In genomic region chr1:169849346-169850022, GRCh38 we compare ENCODE assay signal across 1 cellular context.
TF ChIP-seq lines count a peak whose summit lies in the region.

No MANE protein-coding gene starts in this region.

TF ChIP-seq in K562, 482 proteins besides CTCF, POLR2A, EP300 and RAD21:
- TF ChIP-seq MYBL2 (IDR thresholded peaks at IDR 0.05; ENCODE audit: low read depth): no peak
- TF ChIP-seq MYBL2 (CRISPR knock-in tag; IDR thresholded peaks at IDR 0.05; ENCODE audit: borderline replicate concordance): no peak
- no peak for TF ChIP-seq BRCA1 (IDR thresholded peaks at IDR 0.05)
- no peak for TF ChIP-seq BRCA1 (CRISPR knock-in tag; IDR thresholded peaks at IDR 0.05)
- no peak for TF ChIP-seq BRF2 (IDR thresholded peaks at IDR 0.05; ENCODE audit: borderline replicate concordance, insufficient read depth, insufficient read length)
- TF ChIP-seq GABPA (tag; conservative IDR thresholded peaks at IDR 0.05; ENCODE audit: low read depth): no peak
- no peak for TF ChIP-seq ZFP30 (CRISPR knock-in tag; IDR thresholded peaks at IDR 0.05; ENCODE audit: borderline replicate concordance)
- no peak for TF ChIP-seq ZC3H4 (CRISPR knock-in tag; IDR thresholded peaks at IDR 0.05; ENCODE audit: borderline replicate concordance)
